ENCODE assay signal across 2 cellular contexts in the genomic region with DNA sequence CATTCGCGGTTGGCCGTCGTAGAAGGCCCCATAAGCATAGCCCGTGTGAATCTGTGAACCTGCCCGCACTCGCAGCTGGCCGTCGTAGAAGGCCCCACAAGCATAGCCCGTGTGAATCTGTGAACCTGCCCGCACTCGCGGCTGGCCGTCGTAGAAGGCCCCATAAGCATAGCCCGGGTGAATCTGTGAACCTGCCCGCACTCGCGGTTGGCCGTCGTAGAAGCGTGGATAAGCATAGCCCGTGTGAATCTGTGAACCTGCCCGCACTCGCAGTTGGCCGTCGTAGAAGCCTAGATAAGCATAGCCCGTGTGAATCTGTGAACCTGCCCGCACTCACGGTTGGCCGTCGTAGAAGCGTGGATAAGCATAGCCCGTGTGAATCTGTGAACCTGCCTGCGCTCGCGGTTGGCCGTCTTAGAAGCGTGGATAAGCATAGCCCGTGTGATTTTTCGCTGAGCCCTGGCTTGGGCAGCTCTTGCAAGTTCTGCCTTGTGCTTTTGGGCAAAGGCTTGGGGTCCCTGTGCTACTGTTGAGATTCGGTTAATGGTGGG.
TF ChIP-seq lines count a peak whose summit lies in the region.

No MANE protein-coding gene starts in this region.

TF ChIP-seq in K562, 482 proteins besides CTCF, POLR2A, EP300 and RAD21:
- TF ChIP-seq, protein P1, sequence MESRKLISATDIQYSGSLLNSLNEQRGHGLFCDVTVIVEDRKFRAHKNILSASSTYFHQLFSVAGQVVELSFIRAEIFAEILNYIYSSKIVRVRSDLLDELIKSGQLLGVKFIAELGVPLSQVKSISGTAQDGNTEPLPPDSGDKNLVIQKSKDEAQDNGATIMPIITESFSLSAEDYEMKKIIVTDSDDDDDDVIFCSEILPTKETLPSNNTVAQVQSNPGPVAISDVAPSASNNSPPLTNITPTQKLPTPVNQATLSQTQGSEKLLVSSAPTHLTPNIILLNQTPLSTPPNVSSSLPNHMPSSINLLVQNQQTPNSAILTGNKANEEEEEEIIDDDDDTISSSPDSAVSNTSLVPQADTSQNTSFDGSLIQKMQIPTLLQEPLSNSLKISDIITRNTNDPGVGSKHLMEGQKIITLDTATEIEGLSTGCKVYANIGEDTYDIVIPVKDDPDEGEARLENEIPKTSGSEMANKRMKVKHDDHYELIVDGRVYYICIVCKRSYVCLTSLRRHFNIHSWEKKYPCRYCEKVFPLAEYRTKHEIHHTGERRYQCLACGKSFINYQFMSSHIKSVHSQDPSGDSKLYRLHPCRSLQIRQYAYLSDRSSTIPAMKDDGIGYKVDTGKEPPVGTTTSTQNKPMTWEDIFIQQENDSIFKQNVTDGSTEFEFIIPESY (CRISPR knock-in tag; IDR thresholded peaks at IDR 0.05): 0 out of 2 replicates have a peak, but pooled peaks have one; percentile 23

TF ChIP-seq in HepG2, 621 proteins besides CTCF, POLR2A, EP300 and RAD21:
- TF ChIP-seq ZC3H13 (CRISPR knock-in tag; IDR thresholded peaks at IDR 0.05) (peak; percentile 76; the same call in 1 of the 2 replicates), PRPF4 (IDR thresholded peaks at IDR 0.05; ENCODE audit: low read depth, low read length, poor library complexity, severe bottlenecking) (peak; percentile 50), ZBTB38 (CRISPR knock-in tag; IDR thresholded peaks at IDR 0.05) (peak; percentile 86; the same call in 1 of the 2 replicates)
- TF ChIP-seq, protein P1 (CRISPR knock-in tag; IDR thresholded peaks at IDR 0.05): 0 out of 2 replicates have a peak, but pooled peaks have one; percentile 23
